1 cellular context compared by ENCODE assay signal in the genomic region with DNA sequence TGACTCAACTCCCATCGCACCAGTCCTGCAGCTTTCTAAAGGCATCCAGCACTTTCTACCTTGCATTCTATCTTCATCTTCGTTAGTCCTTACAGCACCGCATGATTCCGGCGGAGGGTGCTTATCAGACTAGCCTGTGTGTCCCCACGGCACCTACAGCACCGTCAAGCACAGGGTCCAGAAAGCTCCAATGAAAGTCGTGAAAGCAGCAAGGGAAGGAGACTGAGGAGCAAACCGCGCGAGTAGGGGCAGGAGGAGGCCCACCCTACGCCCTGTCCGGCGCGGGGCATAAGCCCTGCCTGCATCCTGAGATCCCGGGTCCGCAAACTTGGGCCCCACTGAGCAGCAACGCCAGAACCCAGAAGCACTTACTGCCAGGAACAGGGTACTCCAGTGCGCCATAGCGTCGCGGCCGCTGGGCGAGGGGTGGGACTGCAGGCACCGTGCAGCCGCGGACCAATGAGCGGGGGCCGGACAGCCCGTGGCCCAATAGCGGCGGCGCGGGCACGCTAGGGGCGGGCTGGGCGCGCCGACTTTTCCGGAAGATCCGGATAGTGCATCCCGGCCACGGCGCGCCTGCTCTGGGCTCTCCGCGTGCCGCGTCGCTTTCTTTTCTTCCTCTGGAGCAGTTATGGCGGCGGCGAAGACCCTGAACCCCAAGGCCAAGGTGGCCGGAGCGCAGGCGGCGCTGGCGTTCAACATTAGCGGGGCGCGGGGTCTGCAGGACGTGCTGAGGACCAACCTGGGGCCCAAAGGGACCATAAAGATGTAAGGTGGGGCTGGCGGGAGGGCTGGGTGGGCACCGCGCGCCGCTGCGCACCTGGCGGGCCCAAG.
A peak's percentile ranks its signal among the peaks of the same experiment; 100 is the strongest.
TF ChIP-seq lines count a peak whose summit lies in the region.

No MANE protein-coding gene starts in this region.

TF ChIP-seq in H1, 55 proteins besides CTCF, POLR2A, EP300 and RAD21 (continued from another document):
- TF ChIP-seq, protein P1, sequence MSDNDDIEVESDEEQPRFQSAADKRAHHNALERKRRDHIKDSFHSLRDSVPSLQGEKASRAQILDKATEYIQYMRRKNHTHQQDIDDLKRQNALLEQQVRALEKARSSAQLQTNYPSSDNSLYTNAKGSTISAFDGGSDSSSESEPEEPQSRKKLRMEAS (IDR thresholded peaks at IDR 0.05), result peak; percentile 86
- no peak for TF ChIP-seq CTBP2 (IDR thresholded peaks at IDR 0.05; ENCODE audit: borderline replicate concordance, insufficient read depth, insufficient read length, low read length)
- TF ChIP-seq, protein P2, sequence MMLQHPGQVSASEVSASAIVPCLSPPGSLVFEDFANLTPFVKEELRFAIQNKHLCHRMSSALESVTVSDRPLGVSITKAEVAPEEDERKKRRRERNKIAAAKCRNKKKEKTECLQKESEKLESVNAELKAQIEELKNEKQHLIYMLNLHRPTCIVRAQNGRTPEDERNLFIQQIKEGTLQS (IDR thresholded peaks at IDR 0.05; ENCODE audit: insufficient read depth, low read depth, low read length), result no peak
- TF ChIP-seq KDM4A (IDR thresholded peaks at IDR 0.05; ENCODE audit: low read depth, low read length, severe bottlenecking), result peak; percentile 88
- TF ChIP-seq SIN3A (conservative IDR thresholded peaks at IDR 0.05 in 1 of 2, IDR thresholded peaks at IDR 0.05 in 1 of 2; ENCODE audit: low read depth in 1 of 2, low read length in 2 of 2), result peak in 1 of 2 experiments; percentile 61; a peak in 2 of 4 replicates
- no peak for TF ChIP-seq CEBPB (IDR thresholded peaks at IDR 0.05; ENCODE audit: low read depth, low read length)
- 0 out of 2 replicates have a peak, but pooled peaks have one; percentile 66 for TF ChIP-seq TBP (IDR thresholded peaks at IDR 0.05; ENCODE audit: low read depth, low read length)
- peak; percentile 76; the same call in 1 of the 2 replicates for TF ChIP-seq CHD2 (IDR thresholded peaks at IDR 0.05; ENCODE audit: low read length)
- TF ChIP-seq TCF12 (IDR thresholded peaks at IDR 0.05; ENCODE audit: low read depth, low read length), result no peak
- TF ChIP-seq SP4 (IDR thresholded peaks at IDR 0.05; ENCODE audit: low read length), result no peak
- TF ChIP-seq POLR2AphosphoS5 (IDR thresholded peaks at IDR 0.05; ENCODE audit: low read depth, low read length), result peak; percentile 93
- TF ChIP-seq RBBP5 (IDR thresholded peaks at IDR 0.05; ENCODE audit: borderline replicate concordance, low read depth, low read length), result peak; percentile 61
- TF ChIP-seq TAF7 (optimal IDR thresholded peaks at IDR 0.05; ENCODE audit: borderline replicate concordance, low read depth, low read length), result peak; percentile 64
- peak; percentile 55 for TF ChIP-seq ASH2L (IDR thresholded peaks at IDR 0.05; ENCODE audit: low read length)
- no peak for TF ChIP-seq SUZ12 (IDR thresholded peaks at IDR 0.05; ENCODE audit: low read length)
- peak; percentile 36; the same call in 1 of the 2 replicates for TF ChIP-seq SP2 (IDR thresholded peaks at IDR 0.05; ENCODE audit: low read length)
- TF ChIP-seq PHF8 (conservative IDR thresholded peaks at IDR 0.05; ENCODE audit: low read depth, low read length), result peak; percentile 76
